ENCODE assay signal across 11 cellular contexts in the genomic region with DNA sequence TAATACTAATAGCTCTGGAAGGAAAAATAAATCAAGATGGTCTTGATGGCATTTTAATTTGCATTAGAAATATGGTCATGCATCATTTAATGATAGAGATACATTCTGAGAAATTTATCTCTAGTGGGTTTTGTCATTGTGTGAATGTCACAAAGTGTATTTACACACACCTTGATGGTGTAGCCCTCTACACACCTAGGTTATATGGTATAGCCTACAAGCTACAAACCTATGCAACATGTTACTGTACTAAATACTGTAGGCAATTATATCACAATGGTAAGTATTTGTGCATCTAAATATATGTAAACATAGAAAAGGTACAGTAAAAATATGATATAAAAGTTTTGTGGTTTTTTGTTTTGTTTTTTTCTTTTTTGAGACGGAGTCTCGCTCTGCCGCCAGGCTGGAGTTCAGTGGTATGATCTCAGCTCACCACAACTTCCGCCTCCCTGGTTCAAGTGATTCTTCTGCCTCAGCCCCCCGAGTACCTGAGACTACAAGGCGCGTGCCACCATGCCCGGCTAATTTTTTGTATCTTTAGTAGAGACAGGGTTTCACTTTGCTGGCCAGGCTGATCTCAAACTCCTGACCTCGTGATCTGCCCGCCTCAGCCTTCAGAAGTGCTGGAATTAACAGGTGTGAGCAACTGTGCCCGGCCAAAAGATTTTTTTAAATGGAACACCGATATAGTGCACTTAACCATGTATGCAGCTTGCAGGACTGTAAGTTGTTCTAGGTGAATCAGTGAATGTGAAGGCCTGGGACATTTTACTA.
DNase-seq lines count a peak whose midpoint lies in the region; ATAC-seq and TF ChIP-seq lines count a peak whose summit lies in the region.
"Had no signal": no experiment of that assay in that cellular context is flagged by ENCODE, and none has a peak within 500 bp of the region (broad histone marks: within the 10 kb centered on the region; RNA-seq: fewer than 3 reads in every experiment).

No MANE protein-coding gene starts in this region.

- H3K36me3 ChIP-seq in gastroesophageal sphincter: peaks cover 0 to 77% of the 10 kb centered on the region in 2 donors

- no peaks in the 10 kb centered on the region for H3K4me1 ChIP-seq in gastroesophageal sphincter
- H3K4me1 ChIP-seq: tibial nerve had no signal

- H3K27me3 ChIP-seq in gastroesophageal sphincter: no peaks in the 10 kb centered on the region
- H3K27me3 ChIP-seq: tibial nerve had no signal

- TF ChIP-seq EP300 in gastroesophageal sphincter (IDR thresholded peaks at IDR 0.05): no peak

- peak; percentile 10 to 13 (median 11) for DNase-seq in activated CD8-positive, alpha-beta memory T cell treated with anti-CD3 and anti-CD28 coated beads for 48 hours (ENCODE audit: low read depth in 2 of 3, low spot score in 2 of 3)
- peak; percentile 42 for DNase-seq in effector CD8-positive, alpha-beta T cell (lab: John Stamatoyannopoulos, UW)
- peak; percentile 56 for DNase-seq in stimulated activated CD8-positive, alpha-beta memory T cell treated with anti-CD3 and anti-CD28 coated beads, Interleukin-4, amount 100 ng/mL, for 48 hours
- no peak for DNase-seq in hippocampal formation (lab: John Stamatoyannopoulos, UW)
- DNase-seq: amniotic stem cell, NCI-H1694 treated with DMSO at 0.1 percent for 48 hours had no signal

- no peaks in the 10 kb centered on the region for H3K9me3 ChIP-seq in gastroesophageal sphincter
- H3K9me3 ChIP-seq: tibial nerve had no signal

- WGBS in gastroesophageal sphincter (ENCODE audit: low coverage in 1 of 2), 2 donors: 87 to 91% methylated on average over 8 to 12 of the region's 12 CpGs

- H3K4me3 ChIP-seq in gastroesophageal sphincter: no peak overlapping the region
- H3K4me3 ChIP-seq: tibial nerve had no signal

- TF ChIP-seq CTCF in gastroesophageal sphincter (IDR thresholded peaks at IDR 0.05): no peak

- ATAC-seq in HG03025 (IDR thresholded peaks at IDR 0.05; ENCODE audit: low FRiP score, unreplicated experiment): peak; percentile 57
- no peak for ATAC-seq in HG03521 (IDR thresholded peaks at IDR 0.05; ENCODE audit: unreplicated experiment)
- no peak for ATAC-seq in gastroesophageal sphincter
- ATAC-seq in HG03139 (IDR thresholded peaks at IDR 0.05; ENCODE audit: unreplicated experiment): no peak

- H3K27ac ChIP-seq in gastroesophageal sphincter: no peak overlapping the region
- H3K27ac ChIP-seq: tibial nerve had no signal

- no peak for TF ChIP-seq POLR2A in gastroesophageal sphincter (IDR thresholded peaks at IDR 0.05)

Comparison
In these comparisons a context has a peak if more than half of its experiments do, and no peak if none do; other contexts are left out.
1. DNase-seq: peak in activated CD8-positive, alpha-beta memory T cell treated with anti-CD3 and anti-CD28 coated beads for 48 hours (3 of 3), effector CD8-positive, alpha-beta T cell (single experiment) and stimulated activated CD8-positive, alpha-beta memory T cell treated with anti-CD3 and anti-CD28 coated beads, Interleukin-4, amount 100 ng/mL, for 48 hours (single experiment); none in hippocampal formation (0 of 2).